ENCODE assay signal across 28 cellular contexts in the genomic region with DNA sequence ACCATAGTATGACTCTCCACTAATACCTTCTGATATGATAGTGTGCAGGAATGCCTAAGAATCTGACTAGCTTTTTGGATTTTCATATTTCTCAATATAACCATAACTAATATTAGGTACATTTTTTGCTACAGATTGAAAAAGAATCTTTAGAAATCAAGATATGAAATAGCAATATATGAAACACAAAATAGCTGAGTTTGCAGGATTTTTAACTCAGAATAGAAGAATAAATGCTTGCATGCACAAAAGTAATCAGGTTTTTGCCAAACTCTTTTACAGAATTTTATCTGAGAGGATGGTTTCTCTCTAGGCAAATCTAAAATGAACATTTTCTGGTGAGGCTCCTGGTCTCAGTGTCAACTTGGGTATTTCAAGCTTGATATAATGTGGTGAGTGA.
"Had no signal": no experiment of that assay in that cellular context is flagged by ENCODE, and none has a peak within 500 bp of the region (broad histone marks: within the 10 kb centered on the region; RNA-seq: fewer than 3 reads in every experiment).

No MANE protein-coding gene starts in this region.

- H3K27me3 Mint-ChIP-seq: dendritic cell treated with granulocyte-macrophage colony-stimulating factor and Interleukin-4, amounts not matched to agents 40 ng/mL and 50 ng/mL, for 4 days; effector memory CD8-positive, alpha-beta T cell; naive B cell had no signal

- H3K27me3 ChIP-seq: colonic mucosa, esophagus squamous epithelium, gastrocnemius medialis, heart right ventricle, left lung had no signal

- ATAC-seq: effector memory CD8-positive, alpha-beta T cell; esophagus mucosa; gastrocnemius medialis; heart right ventricle; left cardiac atrium; left lung; left ventricle myocardium superior; lower lobe of right lung; mucosa of descending colon had no signal

- H3K36me3 Mint-ChIP-seq: naive B cell had no signal

- FAIRE-seq: endometrium, islet of Langerhans, keratinocyte had no signal

- H3K27ac Mint-ChIP-seq: dendritic cell treated with granulocyte-macrophage colony-stimulating factor and Interleukin-4, amounts not matched to agents 40 ng/mL and 50 ng/mL, for 4 days; effector memory CD8-positive, alpha-beta T cell; endodermal cell; mesothelial cell of epicardium; naive B cell had no signal

- H3K9me3 ChIP-seq: colonic mucosa, esophagus squamous epithelium, gastrocnemius medialis, left lung, lower lobe of right lung, mucosa of descending colon had no signal

- H3K4me1 Mint-ChIP-seq: mesothelial cell of epicardium, naive B cell had no signal

- H3K9me3 Mint-ChIP-seq: dendritic cell treated with granulocyte-macrophage colony-stimulating factor and Interleukin-4, amounts not matched to agents 40 ng/mL and 50 ng/mL, for 4 days; endodermal cell; naive B cell had no signal

- H3K4me1 ChIP-seq: colonic mucosa, esophagus squamous epithelium, gastrocnemius medialis, heart right ventricle, left lung, lower lobe of right lung had no signal

- H3K4me3 ChIP-seq: colonic mucosa, esophagus squamous epithelium, gastrocnemius medialis, heart right ventricle, left lung, lower lobe of right lung, mucosa of descending colon had no signal

- H3K27ac ChIP-seq: colonic mucosa, epithelial cell of prostate, esophagus squamous epithelium, gastrocnemius medialis, heart right ventricle, left lung, lower lobe of right lung had no signal

- H3K36me3 ChIP-seq: colonic mucosa, esophagus squamous epithelium, gastrocnemius medialis, heart right ventricle, left lung, lower lobe of right lung had no signal

- DNase-seq: colonic mucosa; cortex of kidney; effector CD8-positive, alpha-beta T cell; effector memory CD8-positive, alpha-beta T cell; endodermal cell; erythroblast; esophagus squamous epithelium; foreskin fibroblast; foreskin melanocyte; gastrocnemius medialis; glutamatergic neuron; head of caudate nucleus; heart right ventricle; hippocampal formation; left cardiac atrium; left lung; left ventricle myocardium superior; lower lobe of right lung; mesenchymal stem cell; mucosa of descending colon; naive B cell had no signal

- H3K4me3 Mint-ChIP-seq: dendritic cell treated with granulocyte-macrophage colony-stimulating factor and Interleukin-4, amounts not matched to agents 40 ng/mL and 50 ng/mL, for 4 days; effector memory CD8-positive, alpha-beta T cell; endodermal cell; mesothelial cell of epicardium; naive B cell had no signal
